Comparison of ENCODE assay signal across 7 cellular contexts in the genomic region with DNA sequence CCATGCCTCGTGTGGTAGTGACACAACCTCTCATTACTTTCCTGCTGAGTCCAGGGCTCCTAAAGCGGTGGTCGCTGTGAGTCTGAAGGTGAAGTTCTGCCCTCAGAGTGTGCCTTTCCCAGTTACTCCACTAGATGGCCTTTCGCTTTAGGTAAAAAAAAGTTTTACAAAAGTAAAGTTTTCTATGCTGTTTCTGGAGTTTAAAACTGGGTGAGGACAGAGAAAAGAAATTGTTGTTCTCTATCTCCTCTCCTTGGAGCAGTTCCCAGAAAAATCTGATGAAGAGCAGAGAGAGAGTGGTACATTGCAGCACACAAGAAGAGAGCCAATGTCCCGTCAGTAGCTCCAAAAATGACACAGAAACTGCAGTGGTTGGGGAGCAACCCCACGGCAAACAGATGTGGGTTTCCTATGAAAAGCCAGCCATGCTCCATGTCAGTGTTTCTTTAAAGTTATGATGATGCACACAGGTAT.
A peak's percentile ranks its signal among the peaks of the same experiment; 100 is the strongest.
DNase-seq lines count a peak whose midpoint lies in the region; ATAC-seq and TF ChIP-seq lines count a peak whose summit lies in the region.

No MANE protein-coding gene starts in this region.

- H3K4me3 ChIP-seq in epithelial cell of proximal tubule (ENCODE audit: low read depth, low read length), result no peak overlapping the region

- ATAC-seq in GM18907 (IDR thresholded peaks at IDR 0.05; ENCODE audit: unreplicated experiment) (peak; percentile 56), omental fat pad (ENCODE audit: low FRiP score) (peak; percentile 4), HG03108 (IDR thresholded peaks at IDR 0.05; ENCODE audit: unreplicated experiment) (no peak), GM21381 (IDR thresholded peaks at IDR 0.05; ENCODE audit: unreplicated experiment) (no peak)

- peak; percentile 77 for TF ChIP-seq CTCF in epithelial cell of proximal tubule (conservative IDR thresholded peaks at IDR 0.05; ENCODE audit: low read depth, low read length)
- TF ChIP-seq CTCF in omental fat pad (IDR thresholded peaks at IDR 0.05), result peak in 1 of 3 donors; percentile 22

- DNase-seq in NCI-H69 (lab: John Stamatoyannopoulos, UW), result peak; percentile 4
- DNase-seq in epithelial cell of proximal tubule (ENCODE audit: low read depth), result no peak
- no peak for DNase-seq in omental fat pad (ENCODE audit: low spot score)
- no peak for DNase-seq in foreskin melanocyte

Comparison
In these comparisons a context has a peak if more than half of its experiments do, and no peak if none do; other contexts are left out.
1. ATAC-seq: peak in GM18907 (single experiment) and omental fat pad (single experiment); none in HG03108 (single experiment) and GM21381 (single experiment).